In genomic region chr9:37920471-37921167, GRCh38 we compare ENCODE assay signal across 10 cellular contexts. TPM values are rescaled to one million over a fixed set of nuclear protein-coding genes. Genes with fewer than 3 reads are reported as not detected.
A peak's percentile ranks its signal among the peaks of the same experiment; 100 is the strongest.
DNase-seq lines count a peak whose midpoint lies in the region; ATAC-seq, FAIRE-seq and TF ChIP-seq lines count a peak whose summit lies in the region.
"Had no signal": no experiment of that assay in that cellular context is flagged by ENCODE, and none has a peak within 500 bp of the region (broad histone marks: within the 10 kb centered on the region; RNA-seq: fewer than 3 reads in every experiment).

No MANE protein-coding gene starts in this region.

- peaks cover 6% of the 10 kb centered on the region; the same call in 1 of the 2 replicates for H3K4me1 ChIP-seq in IMR-90 (ENCODE audit: control insufficient read depth, insufficient read depth, low read length)
- H3K4me1 ChIP-seq: gastrocnemius medialis had no signal

- H4K91ac ChIP-seq in IMR-90 (ENCODE audit: insufficient read depth, low read depth, low read length), result no peak overlapping the region

- no peak overlapping the region for H3K27ac ChIP-seq in IMR-90 (ENCODE audit: insufficient read depth, low read length)
- H3K27ac ChIP-seq: gastrocnemius medialis, ovary had no signal

- no peak overlapping the region for H2AFZ ChIP-seq in IMR-90 (replicated peaks; ENCODE audit: low read length, poor library complexity)

- no peak overlapping the region for H2BK15ac ChIP-seq in IMR-90 (ENCODE audit: low read depth, low read length)

- peaks cover 17% of the 10 kb centered on the region for H4K20me1 ChIP-seq in IMR-90 (ENCODE audit: insufficient read depth, low read length)

- WGBS in IMR-90 (ENCODE audit: extremely low coverage in 2 of 2, insufficient read length in 1 of 2), 2 experiments, result 100% methylated on average over 5 of the region's 5 CpGs; no CpG with 5 or more reads in 1 of the 2 experiments

- in situ Hi-C loops in IMR-90 (cut with MboI; ENCODE audit: low sequenced_read_pairs), result loop anchor here (10.0 kb wide), 1 partner anchor 144 kb away; the partner anchor contains the start of gene SHB

- peak overlapping the region; percentile 33; the same call in 1 of the 2 replicates for H3K23ac ChIP-seq in IMR-90 (ENCODE audit: low read depth, low read length)

- H3K9ac ChIP-seq in IMR-90 (ENCODE audit: low read depth, low read length), result no peak overlapping the region

- H3K56ac ChIP-seq in IMR-90 (ENCODE audit: extremely low read depth, insufficient read depth, low read length), result no peak overlapping the region

- no peak overlapping the region for H3K4ac ChIP-seq in IMR-90 (ENCODE audit: low read depth, low read length)

- H2AK9ac ChIP-seq in IMR-90 (replicated peaks; ENCODE audit: low read depth, low read length, poor library complexity), result no peak overlapping the region

- POLR2A ChIA-PET in IMR-90 (lab: Charles Lee; ENCODE audit: unreplicated experiment), result no interaction called here

- peak; percentile 24 for DNase-seq in COLO668 (lab: John Stamatoyannopoulos, UW; ENCODE audit: unreplicated experiment)
- DNase-seq in IMR-90, result no peak
- peak; percentile 16 to 33 for DNase-seq in erythroblast (lab: John Stamatoyannopoulos, UW)
- DNase-seq in inferior parietal cortex (ENCODE audit: extremely low spot score), result no peak
- no peak for DNase-seq in RCC 7860 (ENCODE audit: low spot score)
- no peak for DNase-seq in activated naive CD4-positive, alpha-beta T cell treated with Interleukin-2 at 50 U/mL for 16 hours
- DNase-seq in NCI-H1105 (lab: John Stamatoyannopoulos, UW), result no peak
- DNase-seq: gastrocnemius medialis had no signal

- ATAC-seq in GM18907 (IDR thresholded peaks at IDR 0.05; ENCODE audit: unreplicated experiment), result peak; percentile 67
- ATAC-seq in IMR-90 (ENCODE audit: low read depth), result no peak

- H3K9me3 ChIP-seq in IMR-90 (ENCODE audit: control insufficient read depth, insufficient read depth, low read length), result no peaks in the 10 kb centered on the region
- H3K9me3 ChIP-seq: gastrocnemius medialis, ovary had no signal

- no peak overlapping the region for H4K8ac ChIP-seq in IMR-90 (ENCODE audit: low read depth in 2 of 2, low read length in 2 of 2)

- H3K27me3 ChIP-seq in IMR-90 (ENCODE audit: control insufficient read depth, insufficient read depth, low read length), result no peaks in the 10 kb centered on the region
- H3K27me3 ChIP-seq: gastrocnemius medialis, ovary had no signal

- dilution Hi-C loops in IMR-90 (cut with HindIII; ENCODE audit: low sequenced_read_pairs, unreplicated experiment), result loop anchor here (25.0 kb wide), 1 partner anchor 467 kb away; the partner anchor contains the start of gene ALDH1B1

- no peak for FAIRE-seq in RCC 7860 (lab: Jason Lieb, UNC)

- intact Hi-C loops in IMR-90 (cut with micrococcal nuclease), result no loop called here

- CTCF ChIA-PET in IMR-90 (lab: Yijun Ruan, JAX), result no interaction called here

- H3K4me2 ChIP-seq in IMR-90 (ENCODE audit: low read depth, low read length), result no peak overlapping the region

- no peak overlapping the region for H3K14ac ChIP-seq in IMR-90 (replicated peaks; ENCODE audit: low read depth, low read length)

- TF ChIP-seq POLR2A in IMR-90 (IDR thresholded peaks at IDR 0.05; ENCODE audit: low read depth, low read length) (no peak), erythroblast (IDR thresholded peaks at IDR 0.05; ENCODE audit: low read length) (no peak)

- TF ChIP-seq RAD21 in IMR-90 (IDR thresholded peaks at IDR 0.05; ENCODE audit: low read length), result no peak

- TF ChIP-seq CTCF in IMR-90 (conservative IDR thresholded peaks at IDR 0.05; ENCODE audit: low read depth, low read length), result no peak

- no peak overlapping the region for H3K18ac ChIP-seq in IMR-90 (ENCODE audit: low read depth, low read length)

- peaks cover 54% of the 10 kb centered on the region for H3K36me3 ChIP-seq in IMR-90 (ENCODE audit: control insufficient read depth, insufficient read depth, low read length)
- H3K36me3 ChIP-seq: ovary had no signal

- 0 out of 2 replicates have a peak overlapping the region, but pooled peaks have one; percentile 2 for H2AK5ac ChIP-seq in IMR-90 (ENCODE audit: low read depth, low read length)

- H2BK120ac ChIP-seq in IMR-90 (ENCODE audit: low read depth, low read length), result no peak overlapping the region; the same call in 1 of the 2 replicates

- H3K4me3 ChIP-seq in IMR-90 (ENCODE audit: insufficient read depth, low read depth, low read length), result no peak overlapping the region
- H3K4me3 ChIP-seq: gastrocnemius medialis, ovary had no signal

- H2BK5ac ChIP-seq in IMR-90 (ENCODE audit: low read depth, low read length, poor library complexity, severe bottlenecking), result no peak overlapping the region

- H2BK20ac ChIP-seq in IMR-90 (ENCODE audit: low read depth, low read length), result no peak overlapping the region

- BruUV-seq in IMR-90 (replicated peaks; lab: Mats Ljungman, UMichigan), result no TSS peak

- H4K5ac ChIP-seq in IMR-90 (ENCODE audit: low read depth, low read length), result no peak overlapping the region

- H3K79me1 ChIP-seq in IMR-90 (ENCODE audit: low read depth in 1 of 2, low read length in 2 of 2), result peaks cover 49 to 82% of the 10 kb centered on the region in 2 experiments; a peak in 3 of 4 replicates

- peaks cover 7% of the 10 kb centered on the region for H3K9me1 ChIP-seq in IMR-90 (ENCODE audit: insufficient read depth, low read length)

TF ChIP-seq in IMR-90, 13 proteins besides CTCF, POLR2A, EP300 and RAD21:
- no peak for TF ChIP-seq MAZ (IDR thresholded peaks at IDR 0.05; ENCODE audit: borderline replicate concordance, low read depth, low read length)
- no peak for TF ChIP-seq CHD1 (IDR thresholded peaks at IDR 0.05; ENCODE audit: low read depth, low read length)
- TF ChIP-seq SMC3 (IDR thresholded peaks at IDR 0.05; ENCODE audit: low read depth, low read length), result no peak
- no peak for TF ChIP-seq RFX5 (IDR thresholded peaks at IDR 0.05; ENCODE audit: low read depth, low read length)
- TF ChIP-seq BHLHE40 (IDR thresholded peaks at IDR 0.05; ENCODE audit: low read depth, low read length), result no peak
- peak; percentile 80 for TF ChIP-seq USF2 (IDR thresholded peaks at IDR 0.05; ENCODE audit: low read depth, low read length)
- no peak for TF ChIP-seq NFE2L2 (IDR thresholded peaks at IDR 0.05; ENCODE audit: low read depth, low read length)
- no peak for TF ChIP-seq FOS (IDR thresholded peaks at IDR 0.05; ENCODE audit: low read depth, low read length)

RNA-seq across cellular contexts. Expression of gene SLC25A51, which starts 16.7 kb away (rescaled TPM):
- 63.0 and 81.6 TPM in 2 replicates for total RNA-seq in IMR-90 (2012; rRNA removed)
- 10.6 and 14.1 TPM in 2 replicates for polyA plus RNA-seq in IMR-90 (2012; rRNA removed)
- polyA plus RNA-seq in IMR-90 (2012; cell fraction: cytosol; rRNA removed), result 8.0 and 8.1 TPM in 2 replicates
- polyA plus RNA-seq in IMR-90 (2012; cell fraction: nucleus; rRNA removed; ENCODE audit: low replicate concordance), result 4.5 and 18.3 TPM in 2 replicates

Comparison
In these comparisons a context has a peak if more than half of its experiments do, and no peak if none do; other contexts are left out.
1. DNase-seq: peak in COLO668 (single experiment) and erythroblast (2 of 2); none in IMR-90 (single experiment), inferior parietal cortex (single experiment), RCC 7860 (single experiment), activated naive CD4-positive, alpha-beta T cell treated with Interleukin-2 at 50 U/mL for 16 hours (single experiment) and NCI-H1105 (single experiment).